ENCODE assay signal across 1 cellular context in genomic region chr17:47224069-47224468, GRCh38.
TF ChIP-seq lines count a peak whose summit lies in the region.
"Not testable (repeated sequence)": the region's sequence is repeated elsewhere in the genome, so short reads cannot be mapped to it uniquely, and the experiment has no call there.

No MANE protein-coding gene starts in this region.

TF ChIP-seq in K562, 482 proteins besides CTCF, POLR2A, EP300 and RAD21:
- TF ChIP-seq EHMT2 (IDR thresholded peaks at IDR 0.05) = peak; percentile 59; the same call in 1 of the 2 replicates
- TF ChIP-seq ZNF431 (CRISPR knock-in tag; IDR thresholded peaks at IDR 0.05) = peak; percentile 100
- TF ChIP-seq ZEB2 (IDR thresholded peaks at IDR 0.05) = 0 out of 2 replicates have a peak, but pooled peaks have one; percentile 43
- peak; percentile 56 to 73 for TF ChIP-seq TRIM24 (IDR thresholded peaks at IDR 0.05)
- TF ChIP-seq ZNF766 (CRISPR knock-in tag; conservative IDR thresholded peaks at IDR 0.05) = 0 out of 2 replicates have a peak, but pooled peaks have one; percentile 56
- peak; percentile 87 for TF ChIP-seq TRIM28 (IDR thresholded peaks at IDR 0.05)
- TF ChIP-seq XRCC3 (IDR thresholded peaks at IDR 0.05) = peak; percentile 64; the same call in 1 of the 2 replicates
- peak in 1 of 3 experiments; percentile 39 for TF ChIP-seq YY1 (IDR thresholded peaks at IDR 0.05; ENCODE audit: borderline replicate concordance in 1 of 3, control insufficient read depth in 1 of 3, extremely low read depth in 1 of 3, insufficient read depth in 3 of 3, insufficient read length in 1 of 3, insufficient replicate concordance in 2 of 3, low read depth in 1 of 3, low read length in 2 of 3)
- peak in 1 of 2 experiments; percentile 64; a peak in 1 of 3 replicates for TF ChIP-seq CBX3 (IDR thresholded peaks at IDR 0.05; ENCODE audit: borderline replicate concordance in 1 of 2, low read length in 2 of 2)
- peak; percentile 51; the same call in 1 of the 2 replicates for TF ChIP-seq CC2D1A (IDR thresholded peaks at IDR 0.05)
- TF ChIP-seq ZFP36 (IDR thresholded peaks at IDR 0.05; ENCODE audit: low read depth, low read length, partially characterized antibody) = peak; percentile 56
- TF ChIP-seq MYNN (IDR thresholded peaks at IDR 0.05) = 0 out of 2 replicates have a peak, but pooled peaks have one; percentile 8
- not testable (repeated sequence) for TF ChIP-seq MYNN (CRISPR knock-in tag; IDR thresholded peaks at IDR 0.05)
- peak; percentile 95 for TF ChIP-seq ZBTB33 (CRISPR knock-in tag; IDR thresholded peaks at IDR 0.05)
